Comparison of ENCODE assay signal across 1 cellular context in the genomic region with DNA sequence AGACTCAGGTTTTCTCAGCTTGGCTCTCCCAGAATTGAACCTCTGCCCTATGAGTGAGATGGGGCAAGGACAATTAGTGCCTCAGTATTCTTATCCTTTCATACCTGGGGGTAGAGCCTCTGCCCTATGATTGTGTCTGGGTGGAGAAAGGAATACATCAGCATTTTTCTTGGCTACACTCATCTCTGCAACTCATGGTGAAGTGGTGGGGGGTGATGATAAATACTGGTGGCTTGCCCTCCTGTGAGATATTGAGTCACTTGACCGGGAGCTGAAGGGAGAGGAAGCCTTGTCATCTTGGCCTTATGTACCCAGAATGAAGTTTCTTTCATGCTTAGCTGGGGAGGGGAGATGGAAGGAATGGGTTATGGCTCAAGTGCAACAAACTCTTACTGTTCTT.
A peak's percentile ranks its signal among the peaks of the same experiment; 100 is the strongest.
TF ChIP-seq lines count a peak whose summit lies in the region.

No MANE protein-coding gene starts in this region.

TF ChIP-seq in K562, 482 proteins besides CTCF, POLR2A, EP300 and RAD21 (continued from another document):
- TF ChIP-seq, protein P1, sequence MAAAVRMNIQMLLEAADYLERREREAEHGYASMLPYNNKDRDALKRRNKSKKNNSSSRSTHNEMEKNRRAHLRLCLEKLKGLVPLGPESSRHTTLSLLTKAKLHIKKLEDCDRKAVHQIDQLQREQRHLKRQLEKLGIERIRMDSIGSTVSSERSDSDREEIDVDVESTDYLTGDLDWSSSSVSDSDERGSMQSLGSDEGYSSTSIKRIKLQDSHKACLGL (CRISPR knock-in tag; IDR thresholded peaks at IDR 0.05; ENCODE audit: borderline replicate concordance, poor library complexity, severe bottlenecking) = no peak
- TF ChIP-seq, protein P2, sequence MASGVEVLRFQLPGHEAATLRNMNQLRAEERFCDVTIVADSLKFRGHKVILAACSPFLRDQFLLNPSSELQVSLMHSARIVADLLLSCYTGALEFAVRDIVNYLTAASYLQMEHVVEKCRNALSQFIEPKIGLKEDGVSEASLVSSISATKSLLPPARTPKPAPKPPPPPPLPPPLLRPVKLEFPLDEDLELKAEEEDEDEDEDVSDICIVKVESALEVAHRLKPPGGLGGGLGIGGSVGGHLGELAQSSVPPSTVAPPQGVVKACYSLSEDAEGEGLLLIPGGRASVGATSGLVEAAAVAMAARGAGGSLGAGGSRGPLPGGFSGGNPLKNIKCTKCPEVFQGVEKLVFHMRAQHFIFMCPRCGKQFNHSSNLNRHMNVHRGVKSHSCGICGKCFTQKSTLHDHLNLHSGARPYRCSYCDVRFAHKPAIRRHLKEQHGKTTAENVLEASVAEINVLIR (CRISPR knock-in tag; IDR thresholded peaks at IDR 0.05) = no peak
- TF ChIP-seq HMG20A (CRISPR knock-in tag; conservative IDR thresholded peaks at IDR 0.05) (no peak), RBM25 (IDR thresholded peaks at IDR 0.05; ENCODE audit: low read depth, low read length, severe bottlenecking) (no peak), MAFF (IDR thresholded peaks at IDR 0.05; ENCODE audit: low read length) (0 out of 2 replicates have a peak, but pooled peaks have one; percentile 2), ZNF644 (tag; IDR thresholded peaks at IDR 0.05; ENCODE audit: low read depth) (no peak), PRMT5 (CRISPR knock-in tag; IDR thresholded peaks at IDR 0.05) (no peak), C11orf30 (IDR thresholded peaks at IDR 0.05; ENCODE audit: low read depth) (peak; percentile 36; the same call in 1 of the 2 replicates), MAFG (tag; conservative IDR thresholded peaks at IDR 0.05) (peak; percentile 55; the same call in 1 of the 2 replicates)
- TF ChIP-seq, protein P3, sequence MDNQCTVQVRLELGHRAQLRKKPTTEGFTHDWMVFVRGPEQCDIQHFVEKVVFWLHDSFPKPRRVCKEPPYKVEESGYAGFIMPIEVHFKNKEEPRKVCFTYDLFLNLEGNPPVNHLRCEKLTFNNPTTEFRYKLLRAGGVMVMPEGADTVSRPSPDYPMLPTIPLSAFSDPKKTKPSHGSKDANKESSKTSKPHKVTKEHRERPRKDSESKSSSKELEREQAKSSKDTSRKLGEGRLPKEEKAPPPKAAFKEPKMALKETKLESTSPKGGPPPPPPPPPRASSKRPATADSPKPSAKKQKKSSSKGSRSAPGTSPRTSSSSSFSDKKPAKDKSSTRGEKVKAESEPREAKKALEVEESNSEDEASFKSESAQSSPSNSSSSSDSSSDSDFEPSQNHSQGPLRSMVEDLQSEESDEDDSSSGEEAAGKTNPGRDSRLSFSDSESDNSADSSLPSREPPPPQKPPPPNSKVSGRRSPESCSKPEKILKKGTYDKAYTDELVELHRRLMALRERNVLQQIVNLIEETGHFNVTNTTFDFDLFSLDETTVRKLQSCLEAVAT (IDR thresholded peaks at IDR 0.05) = no peak
